Comparison of ENCODE assay signal across 22 cellular contexts in the genomic region with DNA sequence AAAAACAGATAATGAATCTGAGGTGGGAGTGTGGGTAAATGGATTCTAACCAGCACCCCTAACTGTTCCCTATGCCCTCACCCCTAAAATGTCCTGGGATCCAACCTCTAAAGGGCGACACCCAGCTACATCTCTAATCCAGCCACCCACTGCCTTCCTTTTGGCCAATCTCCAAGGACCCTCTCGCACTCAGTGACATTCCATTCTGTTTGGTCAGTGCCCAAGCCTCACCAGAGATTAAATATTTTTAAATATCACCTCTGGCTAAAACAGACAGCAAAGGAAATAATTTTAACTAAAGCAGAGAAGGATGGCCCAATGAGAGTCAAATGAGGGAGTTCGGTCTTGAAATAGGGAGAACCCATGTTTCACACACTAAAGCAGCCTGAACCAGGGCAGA. TPM values are rescaled to one million over a fixed set of nuclear protein-coding genes. Genes with fewer than 3 reads are reported as not detected.
A peak's percentile ranks its signal among the peaks of the same experiment; 100 is the strongest.
DNase-seq lines count a peak whose midpoint lies in the region; ATAC-seq and TF ChIP-seq lines count a peak whose summit lies in the region.
"Had no signal": no experiment of that assay in that cellular context is flagged by ENCODE, and none has a peak within 500 bp of the region (broad histone marks: within the 10 kb centered on the region; RNA-seq: fewer than 3 reads in every experiment).

No MANE protein-coding gene starts in this region.

- H2BK120ac ChIP-seq in IMR-90 (ENCODE audit: low read depth, low read length), result peak overlapping the region; percentile 98

- 0% methylated on average over 1 of the region's 3 CpGs; no CpG with 5 or more reads in 1 of the 2 experiments for WGBS in IMR-90 (ENCODE audit: extremely low coverage in 2 of 2, insufficient read length in 1 of 2), 2 experiments
- 87 to 90% methylated on average over 3 of the region's 3 CpGs for WGBS in mesodermal cell (ENCODE audit: insufficient coverage in 2 of 2), 2 experiments

- CTCF ChIA-PET in IMR-90 (lab: Yijun Ruan, JAX), result interaction anchor here (1.9 kb wide), 1 partner anchor 164 kb away, joined by 9 read pairs; no protein-coding TSS in a partner anchor

- H3K56ac ChIP-seq in IMR-90 (ENCODE audit: extremely low read depth, insufficient read depth, low read length), result peak overlapping the region; percentile 40

- no peak for TF ChIP-seq RAD21 in IMR-90 (IDR thresholded peaks at IDR 0.05; ENCODE audit: low read length)

- H3K36me3 ChIP-seq in IMR-90 (ENCODE audit: control insufficient read depth, insufficient read depth, low read length), result no peaks in the 10 kb centered on the region
- H3K36me3 ChIP-seq in mesodermal cell (ENCODE audit: control insufficient read depth, insufficient read depth, low read length), result no peaks in the 10 kb centered on the region

- TF ChIP-seq CTCF in IMR-90 (conservative IDR thresholded peaks at IDR 0.05; ENCODE audit: low read depth, low read length), result no peak

- H3K9me1 ChIP-seq in IMR-90 (ENCODE audit: insufficient read depth, low read length), result peaks cover 28% of the 10 kb centered on the region

- H2AK5ac ChIP-seq in IMR-90 (ENCODE audit: low read depth, low read length), result peak overlapping the region; percentile 92

- no TSS peak for BruUV-seq in IMR-90 (replicated peaks; lab: Mats Ljungman, UMichigan)

- H2BK20ac ChIP-seq in IMR-90 (ENCODE audit: low read depth, low read length), result peak overlapping the region; percentile 99

- peak overlapping the region; percentile 66 for H2AK9ac ChIP-seq in IMR-90 (replicated peaks; ENCODE audit: low read depth, low read length, poor library complexity)

- H3K4ac ChIP-seq in IMR-90 (ENCODE audit: low read depth, low read length), result peak overlapping the region; percentile 90

- H3K4me2 ChIP-seq in IMR-90 (ENCODE audit: low read depth, low read length), result no peak overlapping the region

- H2BK5ac ChIP-seq in IMR-90 (ENCODE audit: low read depth, low read length, poor library complexity, severe bottlenecking), result peak overlapping the region; percentile 54

- POLR2A ChIA-PET in IMR-90 (lab: Charles Lee; ENCODE audit: unreplicated experiment), result no interaction called here

- in situ Hi-C loops in IMR-90 (cut with MboI; ENCODE audit: low sequenced_read_pairs), result loop anchor here (10.0 kb wide), 1 partner anchor 101 kb away; no protein-coding TSS in a partner anchor

- H3K79me1 ChIP-seq in IMR-90 (ENCODE audit: low read depth in 1 of 2, low read length in 2 of 2), result no peaks in the 10 kb centered on the region

- dilution Hi-C loops in IMR-90 (cut with HindIII; ENCODE audit: low sequenced_read_pairs, unreplicated experiment), result no loop called here

- peak overlapping the region; percentile 91 for H3K14ac ChIP-seq in IMR-90 (replicated peaks; ENCODE audit: low read depth, low read length)

- DNase-seq in Daoy (ENCODE audit: low read depth), result peak; percentile 27
- DNase-seq in IMR-90, result no peak
- peak; percentile 33 for DNase-seq in astrocyte of the hippocampus (ENCODE audit: low read depth, low spot score)
- no peak for DNase-seq in GOT3 (lab: John Stamatoyannopoulos, UW)
- DNase-seq in stimulated activated CD4-positive, alpha-beta T cell treated with anti-CD3 and anti-CD28 coated beads, Interleukin-15, amount 100 ng/mL, for 24 hours, result no peak
- DNase-seq: Caco-2; CD4-positive, alpha-beta T cell; DMS153; H7; Kasumi-1; NCI-H1092 treated with DMSO at 0.1 percent for 48 hours; NCI-H146; NCI-H2081; NCI-H2171 treated with DMSO at 0.1 percent for 48 hours; NCI-H446; SHP77 had no signal

- H3K4me1 ChIP-seq in IMR-90 (ENCODE audit: control insufficient read depth, insufficient read depth, low read length), result peaks cover 23% of the 10 kb centered on the region
- peaks cover 37% of the 10 kb centered on the region for H3K4me1 ChIP-seq in mesodermal cell (ENCODE audit: control insufficient read depth, insufficient read depth, low read length, poor library complexity, severe bottlenecking)
- H3K4me1 ChIP-seq: Caco-2 had no signal

- no peaks in the 10 kb centered on the region for H3K9me3 ChIP-seq in IMR-90 (ENCODE audit: control insufficient read depth, insufficient read depth, low read length)
- H3K9me3 ChIP-seq in mesodermal cell (ENCODE audit: control insufficient read depth, low read length), result no peaks in the 10 kb centered on the region
- H3K9me3 ChIP-seq: Caco-2 had no signal

- peak overlapping the region; percentile 39 for H3K27ac ChIP-seq in IMR-90 (ENCODE audit: insufficient read depth, low read length)
- H3K27ac ChIP-seq in mesodermal cell (ENCODE audit: low read depth, low read length, severe bottlenecking), result peak overlapping the region; percentile 39

- H4K20me1 ChIP-seq in IMR-90 (ENCODE audit: insufficient read depth, low read length), result no peaks in the 10 kb centered on the region

- H4K5ac ChIP-seq in IMR-90 (ENCODE audit: low read depth, low read length), result peak overlapping the region; percentile 45

- peak overlapping the region; percentile 67 to 94 for H4K8ac ChIP-seq in IMR-90 (ENCODE audit: low read depth in 2 of 2, low read length in 2 of 2)

- no peak overlapping the region for H3K4me3 ChIP-seq in IMR-90 (ENCODE audit: insufficient read depth, low read depth, low read length)
- no peak overlapping the region for H3K4me3 ChIP-seq in mesodermal cell (ENCODE audit: extremely low read depth, insufficient read depth, low read length, poor library complexity, severe bottlenecking)

- H2BK15ac ChIP-seq in IMR-90 (ENCODE audit: low read depth, low read length), result peak overlapping the region; percentile 64; the same call in 2 of the 3 replicates

- H2AFZ ChIP-seq in IMR-90 (replicated peaks; ENCODE audit: low read length, poor library complexity), result peak overlapping the region; percentile 78

- H3K27me3 ChIP-seq in IMR-90 (ENCODE audit: control insufficient read depth, insufficient read depth, low read length), result no peaks in the 10 kb centered on the region

- no peak overlapping the region for H3K9ac ChIP-seq in IMR-90 (ENCODE audit: low read depth, low read length)

- peak overlapping the region; percentile 93 for H4K91ac ChIP-seq in IMR-90 (ENCODE audit: insufficient read depth, low read depth, low read length)

- intact Hi-C loops in IMR-90 (cut with micrococcal nuclease), result no loop called here

- H3K18ac ChIP-seq in IMR-90 (ENCODE audit: low read depth, low read length), result peak overlapping the region; percentile 74

- peak overlapping the region; percentile 70 for H3K23ac ChIP-seq in IMR-90 (ENCODE audit: low read depth, low read length)

- ATAC-seq in IMR-90 (ENCODE audit: low read depth) (no peak), GM18909 (IDR thresholded peaks at IDR 0.05; ENCODE audit: poor library complexity, unreplicated experiment) (no peak), HG03280 (IDR thresholded peaks at IDR 0.05; ENCODE audit: unreplicated experiment) (no peak)

- no peak for TF ChIP-seq POLR2A in IMR-90 (IDR thresholded peaks at IDR 0.05; ENCODE audit: low read depth, low read length)

TF ChIP-seq in IMR-90, 13 proteins besides CTCF, POLR2A, EP300 and RAD21:
- TF ChIP-seq RCOR1 (IDR thresholded peaks at IDR 0.05; ENCODE audit: insufficient replicate concordance, low read length), result no peak
- TF ChIP-seq RFX5 (IDR thresholded peaks at IDR 0.05; ENCODE audit: low read depth, low read length), result no peak
- TF ChIP-seq SMC3 (IDR thresholded peaks at IDR 0.05; ENCODE audit: low read depth, low read length), result no peak
- no peak for TF ChIP-seq BHLHE40 (IDR thresholded peaks at IDR 0.05; ENCODE audit: low read depth, low read length)
- no peak for TF ChIP-seq FOS (IDR thresholded peaks at IDR 0.05; ENCODE audit: low read depth, low read length)
- TF ChIP-seq MAZ (IDR thresholded peaks at IDR 0.05; ENCODE audit: borderline replicate concordance, low read depth, low read length), result no peak
- TF ChIP-seq, protein P1, sequence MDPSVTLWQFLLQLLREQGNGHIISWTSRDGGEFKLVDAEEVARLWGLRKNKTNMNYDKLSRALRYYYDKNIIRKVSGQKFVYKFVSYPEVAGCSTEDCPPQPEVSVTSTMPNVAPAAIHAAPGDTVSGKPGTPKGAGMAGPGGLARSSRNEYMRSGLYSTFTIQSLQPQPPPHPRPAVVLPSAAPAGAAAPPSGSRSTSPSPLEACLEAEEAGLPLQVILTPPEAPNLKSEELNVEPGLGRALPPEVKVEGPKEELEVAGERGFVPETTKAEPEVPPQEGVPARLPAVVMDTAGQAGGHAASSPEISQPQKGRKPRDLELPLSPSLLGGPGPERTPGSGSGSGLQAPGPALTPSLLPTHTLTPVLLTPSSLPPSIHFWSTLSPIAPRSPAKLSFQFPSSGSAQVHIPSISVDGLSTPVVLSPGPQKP (IDR thresholded peaks at IDR 0.05; ENCODE audit: borderline replicate concordance, low read depth, low read length), result no peak
- TF ChIP-seq, protein P2, sequence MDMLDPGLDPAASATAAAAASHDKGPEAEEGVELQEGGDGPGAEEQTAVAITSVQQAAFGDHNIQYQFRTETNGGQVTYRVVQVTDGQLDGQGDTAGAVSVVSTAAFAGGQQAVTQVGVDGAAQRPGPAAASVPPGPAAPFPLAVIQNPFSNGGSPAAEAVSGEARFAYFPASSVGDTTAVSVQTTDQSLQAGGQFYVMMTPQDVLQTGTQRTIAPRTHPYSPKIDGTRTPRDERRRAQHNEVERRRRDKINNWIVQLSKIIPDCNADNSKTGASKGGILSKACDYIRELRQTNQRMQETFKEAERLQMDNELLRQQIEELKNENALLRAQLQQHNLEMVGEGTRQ (IDR thresholded peaks at IDR 0.05; ENCODE audit: low read depth, low read length), result no peak
- no peak for TF ChIP-seq NFE2L2 (IDR thresholded peaks at IDR 0.05; ENCODE audit: low read depth, low read length)
- TF ChIP-seq MAFK (IDR thresholded peaks at IDR 0.05; ENCODE audit: low read depth, low read length), result no peak
- TF ChIP-seq CEBPB (IDR thresholded peaks at IDR 0.05; ENCODE audit: low read depth, low read length), result no peak
- no peak for TF ChIP-seq MXI1 (IDR thresholded peaks at IDR 0.05; ENCODE audit: borderline replicate concordance, low read depth, low read length)
- TF ChIP-seq CHD1 (IDR thresholded peaks at IDR 0.05; ENCODE audit: low read depth, low read length), result no peak

RNA-seq across cellular contexts. Expression of a gene that starts 19.9 kb away (rescaled TPM):
- total RNA-seq in Daoy (2014; rRNA removed; shearing (Covaris generic)), result not detected in 2 replicates
- total RNA-seq in IMR-90 (2012; rRNA removed), result not detected in 2 replicates
- polyA plus RNA-seq in IMR-90 (2012; rRNA removed), result not detected in 2 replicates
- polyA plus RNA-seq in IMR-90 (2012; cell fraction: cytosol; rRNA removed), result under 0.01 TPM in 1 of 2 replicates, not detected in the other
- polyA plus RNA-seq in IMR-90 (2012; cell fraction: nucleus; rRNA removed; ENCODE audit: low replicate concordance), result 0.01 TPM in 2 replicates
- polyA plus RNA-seq in mesodermal cell (2013, experiment 1 of 2), result not detected
- polyA plus RNA-seq in mesodermal cell (2013, experiment 2 of 2), result not detected
- total RNA-seq: Caco-2; CD4-positive, alpha-beta T cell; H7; HT-29 had no signal
- polyA plus RNA-seq: BJ, IgD-negative memory B cell had no signal

Comparison
In these comparisons a context has a peak if more than half of its experiments do, and no peak if none do; other contexts are left out.
1. DNase-seq: peak in Daoy (single experiment) and astrocyte of the hippocampus (single experiment); none in IMR-90 (single experiment), GOT3 (single experiment) and stimulated activated CD4-positive, alpha-beta T cell treated with anti-CD3 and anti-CD28 coated beads, Interleukin-15, amount 100 ng/mL, for 24 hours (single experiment).